ENCODE assay signal across 1 cellular context in the genomic region with DNA sequence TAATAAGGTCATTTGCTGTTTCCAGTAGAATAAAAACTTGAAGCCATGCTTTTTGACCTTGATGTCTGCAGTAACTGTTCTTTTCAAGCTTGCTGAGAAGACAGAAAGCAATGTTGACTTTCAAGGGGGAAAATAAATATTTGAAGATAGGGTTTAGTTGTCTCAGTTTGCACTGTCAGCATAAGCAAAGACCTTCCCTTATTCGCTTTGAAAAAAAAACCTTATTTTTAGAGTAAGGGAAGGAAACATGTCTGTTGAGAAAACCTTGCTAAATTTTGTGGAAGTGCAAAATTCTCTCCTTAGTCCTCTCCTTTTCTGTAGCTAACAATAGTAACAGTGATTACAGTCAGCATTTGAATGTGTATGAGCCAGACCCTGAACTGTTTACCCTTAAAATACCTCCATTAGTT.
TF ChIP-seq lines count a peak whose summit lies in the region.

No MANE protein-coding gene starts in this region.

TF ChIP-seq in HepG2, 621 proteins besides CTCF, POLR2A, EP300 and RAD21 (continued from another document):
- TF ChIP-seq CENPT (CRISPR knock-in tag; IDR thresholded peaks at IDR 0.05; ENCODE audit: low read depth) = no peak
- TF ChIP-seq DPF2 (CRISPR knock-in tag; IDR thresholded peaks at IDR 0.05; ENCODE audit: borderline replicate concordance, low read depth) = peak; percentile 83; the same call in 1 of the 2 replicates
- peak; percentile 45; the same call in 1 of the 2 replicates for TF ChIP-seq HHEX (CRISPR knock-in tag; IDR thresholded peaks at IDR 0.05)
- 0 out of 2 replicates have a peak, but pooled peaks have one; percentile 7 for TF ChIP-seq SALL2 (CRISPR knock-in tag; IDR thresholded peaks at IDR 0.05)
- peak; percentile 43; the same call in 1 of the 2 replicates for TF ChIP-seq HDAC1 (CRISPR knock-in tag; IDR thresholded peaks at IDR 0.05)
- no peak for TF ChIP-seq ZNF274 (CRISPR knock-in tag; IDR thresholded peaks at IDR 0.05)
- no peak for TF ChIP-seq ZNF263 (CRISPR knock-in tag; IDR thresholded peaks at IDR 0.05)
- TF ChIP-seq ZNF331 (CRISPR knock-in tag; IDR thresholded peaks at IDR 0.05) = no peak
- TF ChIP-seq ZFX (CRISPR knock-in tag; IDR thresholded peaks at IDR 0.05; ENCODE audit: low read depth) = no peak
- peak; percentile 64 for TF ChIP-seq SKI (IDR thresholded peaks at IDR 0.05; ENCODE audit: partially characterized antibody)
- peak; percentile 65 for TF ChIP-seq GFI1 (CRISPR knock-in tag; IDR thresholded peaks at IDR 0.05; ENCODE audit: borderline replicate concordance)
- TF ChIP-seq ASH2L (IDR thresholded peaks at IDR 0.05; ENCODE audit: insufficient read length, low read depth, low read length) = peak; percentile 60
- no peak for TF ChIP-seq SSRP1 (CRISPR knock-in tag; IDR thresholded peaks at IDR 0.05)
- no peak for TF ChIP-seq ZNF234 (CRISPR knock-in tag; conservative IDR thresholded peaks at IDR 0.05)
- TF ChIP-seq ZIK1 (CRISPR knock-in tag; IDR thresholded peaks at IDR 0.05; ENCODE audit: borderline replicate concordance, low read depth) = no peak
